1 cellular context compared by ENCODE assay signal in the genomic region with DNA sequence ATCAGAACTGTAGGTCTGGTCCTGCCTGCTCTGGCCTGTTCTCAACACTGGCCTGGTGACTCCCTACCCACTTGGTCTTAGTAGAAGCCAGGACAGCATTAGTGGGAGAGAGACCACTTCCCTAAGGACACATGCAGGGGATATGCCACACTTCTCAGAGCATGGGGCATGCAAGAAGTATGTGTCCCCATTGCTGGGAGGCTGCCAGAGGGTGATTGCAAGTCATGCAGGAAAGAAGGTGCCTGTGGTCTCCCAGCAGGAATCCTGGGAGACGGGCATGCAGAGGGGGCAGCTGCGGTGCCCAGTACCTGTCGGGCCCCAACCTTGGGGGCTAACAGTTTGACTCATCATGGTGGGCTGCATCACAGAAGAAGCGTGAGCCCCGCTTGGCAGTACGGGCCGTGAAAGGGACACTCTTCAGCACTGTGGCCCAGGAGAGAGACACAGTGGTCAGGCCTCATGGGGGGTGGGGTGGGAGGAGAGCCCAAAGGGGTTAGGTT.
TF ChIP-seq lines count a peak whose summit lies in the region.

No MANE protein-coding gene starts in this region.

TF ChIP-seq in GM23338, 12 proteins besides CTCF, POLR2A, EP300 and RAD21:
- TF ChIP-seq NANOG (IDR thresholded peaks at IDR 0.05; ENCODE audit: borderline replicate concordance) (no peak), ZNF114 (CRISPR knock-in tag; IDR thresholded peaks at IDR 0.05) (no peak)
